ENCODE assay signal across 10 cellular contexts in the genomic region with DNA sequence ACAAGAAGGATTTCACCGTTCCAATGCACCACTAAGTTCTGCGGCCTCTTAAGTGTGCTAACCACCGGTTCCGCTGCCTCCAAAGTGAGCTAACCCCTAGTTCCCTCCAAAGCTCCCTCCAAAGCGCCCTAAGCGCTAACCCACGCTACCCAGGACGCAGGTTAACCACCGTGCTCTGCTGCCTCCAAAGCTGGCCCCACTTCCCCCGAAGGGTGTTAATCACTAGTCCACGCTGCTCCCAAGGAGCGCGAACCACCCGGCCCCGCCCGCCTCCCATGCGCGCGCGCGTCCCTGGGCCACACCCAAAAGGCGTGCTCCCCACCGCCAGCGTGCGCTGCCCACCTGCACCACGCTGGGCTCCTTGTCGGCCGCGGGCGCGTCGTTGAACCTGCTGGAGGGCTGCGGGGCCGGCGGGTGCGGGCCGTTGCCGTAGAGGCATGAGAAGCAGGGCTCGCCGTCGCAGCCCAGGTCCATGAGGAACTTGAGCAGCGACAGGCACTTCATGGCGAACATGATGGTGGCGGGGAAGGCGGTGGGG. TPM values are rescaled to one million over a fixed set of nuclear protein-coding genes. Genes with fewer than 3 reads are reported as not detected.
A peak's percentile ranks its signal among the peaks of the same experiment; 100 is the strongest.
DNase-seq lines count a peak whose midpoint lies in the region; ATAC-seq lines count a peak whose summit lies in the region.
"Had no signal": no experiment of that assay in that cellular context is flagged by ENCODE, and none has a peak within 500 bp of the region (broad histone marks: within the 10 kb centered on the region; RNA-seq: fewer than 3 reads in every experiment).

No MANE protein-coding gene starts in this region.

- H3K9me3 ChIP-seq in iPS-20b (ENCODE audit: insufficient read depth, low read depth, low read length), result no peaks in the 10 kb centered on the region
- H3K9me3 ChIP-seq: left lung had no signal

- H3K36me3 Mint-ChIP-seq in activated CD4-positive, alpha-beta T cell treated with anti-CD3 and anti-CD28 coated beads, Interleukin-2, amount 10 ng/mL, durations not matched to agents 7 days and 5 days (ENCODE audit: low read depth), result peaks cover 30% of the 10 kb centered on the region
- peaks cover 41% of the 10 kb centered on the region for H3K36me3 Mint-ChIP-seq in activated T-helper 1 cell treated with anti-CD3 and anti-CD28 coated beads, Interleukin-12 subunit alpha, Interleukin-12 subunit beta, Interleukin-2, Interleukin-4 antibody, amounts not matched to agents 30 ng/mL and 10 ng/mL and 1 ng/mL, durations not matched to agents 14 hours and 24 hours and 36 hours (ENCODE audit: low read depth)
- H3K36me3 Mint-ChIP-seq in stimulated activated naive B cell treated with anti-CD40 and anti-IgM and Interleukin-4, amounts not matched to agents 10 μg/mL and 1 μg/mL and 100 μg/mL, for 72 hours, result peaks cover 0 to 7% of the 10 kb centered on the region in 2 donors

- peaks cover 6% of the 10 kb centered on the region for H3K4me1 ChIP-seq in iPS-20b (ENCODE audit: insufficient read depth, low read length)

- peaks cover 31% of the 10 kb centered on the region for H3K4me1 Mint-ChIP-seq in activated CD4-positive, alpha-beta T cell treated with anti-CD3 and anti-CD28 coated beads, Interleukin-2, amount 10 ng/mL, durations not matched to agents 7 days and 5 days
- peaks cover 24% of the 10 kb centered on the region for H3K4me1 Mint-ChIP-seq in activated T-helper 1 cell treated with anti-CD3 and anti-CD28 coated beads, Interleukin-12 subunit alpha, Interleukin-12 subunit beta, Interleukin-2, Interleukin-4 antibody, amounts not matched to agents 30 ng/mL and 10 ng/mL and 1 ng/mL, durations not matched to agents 14 hours and 24 hours and 36 hours (ENCODE audit: low read depth)
- peaks cover 8 to 15% of the 10 kb centered on the region in 2 donors for H3K4me1 Mint-ChIP-seq in stimulated activated naive B cell treated with anti-CD40 and anti-IgM and Interleukin-4, amounts not matched to agents 10 μg/mL and 1 μg/mL and 100 μg/mL, for 72 hours

- POLR2A ChIA-PET in activated CD4-positive, alpha-beta T cell treated with anti-CD3 and anti-CD28 coated beads, Interleukin-2, amount 10 ng/mL, durations not matched to agents 7 days and 5 days (lab: Charles Lee), result interaction anchor here (1.1 kb wide), 1 partner anchor 98 kb away, joined by 3 read pairs; no protein-coding TSS in a partner anchor

- H3K4me3 Mint-ChIP-seq in activated CD4-positive, alpha-beta T cell treated with anti-CD3 and anti-CD28 coated beads, Interleukin-2, amount 10 ng/mL, durations not matched to agents 7 days and 5 days, result peak overlapping the region; percentile 62
- H3K4me3 Mint-ChIP-seq in activated T-helper 1 cell treated with anti-CD3 and anti-CD28 coated beads, Interleukin-12 subunit alpha, Interleukin-12 subunit beta, Interleukin-2, Interleukin-4 antibody, amounts not matched to agents 30 ng/mL and 10 ng/mL and 1 ng/mL, durations not matched to agents 14 hours and 24 hours and 36 hours, result peak overlapping the region; percentile 64
- peak overlapping the region; percentile 64 to 69 for H3K4me3 Mint-ChIP-seq in stimulated activated naive B cell treated with anti-CD40 and anti-IgM and Interleukin-4, amounts not matched to agents 10 μg/mL and 1 μg/mL and 100 μg/mL, for 72 hours

- intact Hi-C loops in activated T-helper 1 cell treated with anti-CD3 and anti-CD28 coated beads, Interleukin-12 subunit alpha, Interleukin-12 subunit beta, Interleukin-2, Interleukin-4 antibody, amounts not matched to agents 30 ng/mL and 10 ng/mL and 1 ng/mL, durations not matched to agents 14 hours and 24 hours and 36 hours (cut with micrococcal nuclease), result loop anchor here (1.0 to 2.0 kb wide), 8 partner anchors 20 to 242 kb away; a partner anchor contains a TSS

- no peak for ATAC-seq in stimulated activated naive B cell treated with anti-CD40 and anti-IgM and Interleukin-4, amounts not matched to agents 10 μg/mL and 1 μg/mL and 100 μg/mL, for 72 hours (replicated peaks)
- ATAC-seq in HG02885 (IDR thresholded peaks at IDR 0.05; ENCODE audit: poor library complexity, unreplicated experiment) (no peak), HG02571 (IDR thresholded peaks at IDR 0.05; ENCODE audit: unreplicated experiment) (no peak)

- no peaks in the 10 kb centered on the region for H3K27me3 Mint-ChIP-seq in activated CD4-positive, alpha-beta T cell treated with anti-CD3 and anti-CD28 coated beads, Interleukin-2, amount 10 ng/mL, durations not matched to agents 7 days and 5 days
- no peaks in the 10 kb centered on the region for H3K27me3 Mint-ChIP-seq in activated T-helper 1 cell treated with anti-CD3 and anti-CD28 coated beads, Interleukin-12 subunit alpha, Interleukin-12 subunit beta, Interleukin-2, Interleukin-4 antibody, amounts not matched to agents 30 ng/mL and 10 ng/mL and 1 ng/mL, durations not matched to agents 14 hours and 24 hours and 36 hours (ENCODE audit: insufficient read depth)
- peaks cover 28 to 45% of the 10 kb centered on the region in 2 donors for H3K27me3 Mint-ChIP-seq in stimulated activated naive B cell treated with anti-CD40 and anti-IgM and Interleukin-4, amounts not matched to agents 10 μg/mL and 1 μg/mL and 100 μg/mL, for 72 hours

- H3K4me3 ChIP-seq in iPS-20b (ENCODE audit: low read length), result peak overlapping the region; percentile 61; the same call in 1 of the 2 replicates

- peaks cover 37% of the 10 kb centered on the region for H3K27me3 ChIP-seq in iPS-20b (ENCODE audit: insufficient read depth, low read length)

- no peaks in the 10 kb centered on the region for H3K36me3 ChIP-seq in iPS-20b (ENCODE audit: insufficient read depth, low read depth, low read length)
- H3K36me3 ChIP-seq: left lung had no signal

- CTCF ChIA-PET in activated CD4-positive, alpha-beta T cell treated with anti-CD3 and anti-CD28 coated beads, Interleukin-2, amount 10 ng/mL, durations not matched to agents 7 days and 5 days (lab: Charles Lee), result interaction anchor here (1.1 to 5.4 kb wide), 22 partner anchors 11 to 243 kb away, joined by 3 to 112 read pairs (median 16); a partner anchor contains a TSS

- no peak for DNase-seq in activated CD4-positive, alpha-beta T cell treated with anti-CD3 and anti-CD28 coated beads, Interleukin-2, amount 10 ng/mL, durations not matched to agents 7 days and 5 days
- DNase-seq in activated CD4-positive, alpha-beta T cell treated with anti-CD3 and anti-CD28 coated beads, Interleukin-2, amount 50 U/mL, for 48 hours, result no peak
- no peak for DNase-seq in activated T-helper 1 cell treated with anti-CD3 and anti-CD28 coated beads, Interleukin-12 subunit alpha, Interleukin-12 subunit beta, Interleukin-2, Interleukin-4 antibody, amounts not matched to agents 30 ng/mL and 10 ng/mL and 1 ng/mL, durations not matched to agents 14 hours and 24 hours and 36 hours (ENCODE audit: low spot score)
- no peak for DNase-seq in stimulated activated naive B cell treated with anti-CD40 and anti-IgM and Interleukin-4, amounts not matched to agents 10 μg/mL and 1 μg/mL and 100 μg/mL, for 72 hours
- DNase-seq in stimulated activated CD4-positive, alpha-beta T cell treated with anti-CD3 and anti-CD28 coated beads, Interleukin-12 subunit alpha, Interleukin-12 subunit beta, amount 100 ng/mL, for 4 hours, result no peak

- H3K27ac ChIP-seq in iPS-20b (ENCODE audit: low read length), result no peak overlapping the region
- H3K27ac ChIP-seq: left lung had no signal

- H3K9me3 Mint-ChIP-seq in activated CD4-positive, alpha-beta T cell treated with anti-CD3 and anti-CD28 coated beads, Interleukin-2, amount 10 ng/mL, durations not matched to agents 7 days and 5 days, result no peaks in the 10 kb centered on the region
- H3K9me3 Mint-ChIP-seq in activated T-helper 1 cell treated with anti-CD3 and anti-CD28 coated beads, Interleukin-12 subunit alpha, Interleukin-12 subunit beta, Interleukin-2, Interleukin-4 antibody, amounts not matched to agents 30 ng/mL and 10 ng/mL and 1 ng/mL, durations not matched to agents 14 hours and 24 hours and 36 hours, result no peaks in the 10 kb centered on the region
- H3K9me3 Mint-ChIP-seq in stimulated activated naive B cell treated with anti-CD40 and anti-IgM and Interleukin-4, amounts not matched to agents 10 μg/mL and 1 μg/mL and 100 μg/mL, for 72 hours, result no peaks in the 10 kb centered on the region

- peak overlapping the region; percentile 30; the same call in 1 of the 2 replicates for H3K9ac ChIP-seq in iPS-20b (ENCODE audit: low read depth, low read length)

- peak overlapping the region; percentile 77 for H3K27ac Mint-ChIP-seq in activated CD4-positive, alpha-beta T cell treated with anti-CD3 and anti-CD28 coated beads, Interleukin-2, amount 10 ng/mL, durations not matched to agents 7 days and 5 days
- no peak overlapping the region for H3K27ac Mint-ChIP-seq in activated T-helper 1 cell treated with anti-CD3 and anti-CD28 coated beads, Interleukin-12 subunit alpha, Interleukin-12 subunit beta, Interleukin-2, Interleukin-4 antibody, amounts not matched to agents 30 ng/mL and 10 ng/mL and 1 ng/mL, durations not matched to agents 14 hours and 24 hours and 36 hours
- H3K27ac Mint-ChIP-seq in stimulated activated naive B cell treated with anti-CD40 and anti-IgM and Interleukin-4, amounts not matched to agents 10 μg/mL and 1 μg/mL and 100 μg/mL, for 72 hours, result no peak overlapping the region

RNA-seq across cellular contexts. Expression of a gene that starts 11.7 kb away (rescaled TPM):
- total RNA-seq in activated CD4-positive, alpha-beta T cell treated with anti-CD3 and anti-CD28 coated beads, Interleukin-2, amount 10 ng/mL, durations not matched to agents 7 days and 5 days, result not detected
- not detected in 2 replicates for total RNA-seq in activated T-helper 1 cell treated with anti-CD3 and anti-CD28 coated beads, Interleukin-12 subunit alpha, Interleukin-12 subunit beta, Interleukin-2, Interleukin-4 antibody, amounts not matched to agents 30 ng/mL and 10 ng/mL and 1 ng/mL, durations not matched to agents 14 hours and 24 hours and 36 hours
- total RNA-seq: T-helper 2 cell treated with Interferon-gamma antibody and Interleukin-4, amounts not matched to agents 100 ng/mL and 5 ng/mL, for 36 hours had no signal

RNA-seq across cellular contexts. Expression of a gene that starts 37.5 kb away (rescaled TPM):
- 10 to 100 TPM; 20.7 to 21.1 TPM for total RNA-seq in activated CD4-positive, alpha-beta T cell treated with anti-CD3 and anti-CD28 coated beads, Interleukin-2, amount 10 ng/mL, durations not matched to agents 7 days and 5 days
- 21.1 and 23.4 TPM in 2 replicates for total RNA-seq in activated T-helper 1 cell treated with anti-CD3 and anti-CD28 coated beads, Interleukin-12 subunit alpha, Interleukin-12 subunit beta, Interleukin-2, Interleukin-4 antibody, amounts not matched to agents 30 ng/mL and 10 ng/mL and 1 ng/mL, durations not matched to agents 14 hours and 24 hours and 36 hours

RNA-seq across cellular contexts. Expression of a gene that starts 58.3 kb away (rescaled TPM):
- not detected for total RNA-seq in activated CD4-positive, alpha-beta T cell treated with anti-CD3 and anti-CD28 coated beads, Interleukin-2, amount 10 ng/mL, durations not matched to agents 7 days and 5 days
- total RNA-seq in activated T-helper 1 cell treated with anti-CD3 and anti-CD28 coated beads, Interleukin-12 subunit alpha, Interleukin-12 subunit beta, Interleukin-2, Interleukin-4 antibody, amounts not matched to agents 30 ng/mL and 10 ng/mL and 1 ng/mL, durations not matched to agents 14 hours and 24 hours and 36 hours, result 0.13 TPM in 1 of 2 replicates, not detected in the other
- total RNA-seq: left lung; T-helper 2 cell treated with Interferon-gamma antibody and Interleukin-4, amounts not matched to agents 100 ng/mL and 5 ng/mL, for 36 hours had no signal
